In genomic region chr7:48094861-48095293, GRCh38 we compare ENCODE assay signal across 12 cellular contexts. TPM values are rescaled to one million over a fixed set of nuclear protein-coding genes. Genes with fewer than 3 reads are reported as not detected.
DNase-seq lines count a peak whose midpoint lies in the region; ATAC-seq and TF ChIP-seq lines count a peak whose summit lies in the region.
"Had no signal": no experiment of that assay in that cellular context is flagged by ENCODE, and none has a peak within 500 bp of the region (broad histone marks: within the 10 kb centered on the region; RNA-seq: fewer than 3 reads in every experiment).

No MANE protein-coding gene starts in this region.

- H3K4me3 Mint-ChIP-seq in T-cell = peak overlapping the region in 1 of 3 donors; percentile 31
- H3K4me3 Mint-ChIP-seq in osteocyte (ENCODE audit: unreplicated experiment) = no peak overlapping the region
- H3K4me3 Mint-ChIP-seq in glutamatergic neuron (ENCODE audit: unreplicated experiment) = no peak overlapping the region

- 52 to 71% methylated on average over 3 of the region's 3 CpGs for WGBS in esophagus, 2 donors

- H3K4me1 ChIP-seq in esophagus (ENCODE audit: control insufficient read depth in 2 of 2, insufficient read depth in 2 of 2, low read length in 1 of 2) = peaks cover 4 to 6% of the 10 kb centered on the region in 2 donors

- H3K27ac ChIP-seq in esophagus (ENCODE audit: low read depth in 2 of 2, low read length in 1 of 2) = peak overlapping the region; percentile 85 to 89
- H3K27ac ChIP-seq: HL-60 had no signal

- CTCF ChIA-PET in T-cell (lab: Charles Lee) = no interaction called here

- H3K9me3 Mint-ChIP-seq in T-cell = no peaks in the 10 kb centered on the region
- H3K9me3 Mint-ChIP-seq in osteocyte (ENCODE audit: unreplicated experiment) = no peaks in the 10 kb centered on the region
- peaks cover 7% of the 10 kb centered on the region for H3K9me3 Mint-ChIP-seq in glutamatergic neuron (ENCODE audit: unreplicated experiment)

- H3K36me3 Mint-ChIP-seq in T-cell (peaks cover 79% of the 10 kb centered on the region), osteocyte (ENCODE audit: unreplicated experiment) (peaks cover 38% of the 10 kb centered on the region), glutamatergic neuron (ENCODE audit: unreplicated experiment) (no peaks in the 10 kb centered on the region)

- H3K9me3 ChIP-seq in esophagus (ENCODE audit: control insufficient read depth in 2 of 2, insufficient read depth in 1 of 2, low read depth in 1 of 2, low read length in 1 of 2) = no peaks in the 10 kb centered on the region

- H3K4me1 Mint-ChIP-seq in T-cell (peaks cover 97 to 99% (median 98%) of the 10 kb centered on the region in 3 donors), osteocyte (ENCODE audit: unreplicated experiment) (peaks cover 67% of the 10 kb centered on the region), glutamatergic neuron (ENCODE audit: low read depth, unreplicated experiment) (peaks cover 2% of the 10 kb centered on the region)

- H3K27ac Mint-ChIP-seq in T-cell (peak overlapping the region; percentile 95 to 98), osteocyte (ENCODE audit: unreplicated experiment) (peak overlapping the region; percentile 90), glutamatergic neuron (ENCODE audit: unreplicated experiment) (no peak overlapping the region)
- H3K27ac Mint-ChIP-seq: progenitor cell of endocrine pancreas had no signal

- POLR2A ChIA-PET in T-cell (lab: Charles Lee) = no interaction called here

- no peaks in the 10 kb centered on the region for H3K27me3 ChIP-seq in esophagus (ENCODE audit: control insufficient read depth in 1 of 2, insufficient read depth in 2 of 2, low read length in 2 of 2)

- no peak for TF ChIP-seq CTCF in osteocyte (IDR thresholded peaks at IDR 0.05)
- TF ChIP-seq CTCF in glutamatergic neuron (IDR thresholded peaks at IDR 0.05; ENCODE audit: partially characterized antibody, unreplicated experiment) = no peak

- DNase-seq in ELR (ENCODE audit: low read depth) (peak; percentile 79), T-cell (no peak), osteocyte (ENCODE audit: extremely low spot score, unreplicated experiment) (peak; percentile 46), glutamatergic neuron (no peak), germinal center (ENCODE audit: low spot score) (no peak)
- DNase-seq: activated CD4-positive, alpha-beta T cell treated with anti-CD3 and anti-CD28 coated beads for 4 hours; NCI-H1417 treated with DMSO at 0.1 percent for 48 hours had no signal

- H3K4me3 ChIP-seq in esophagus (ENCODE audit: low read depth in 1 of 2, low read length in 2 of 2) = peak overlapping the region in 1 of 2 donors; percentile 15

- no peaks in the 10 kb centered on the region for H3K27me3 Mint-ChIP-seq in T-cell
- H3K27me3 Mint-ChIP-seq in osteocyte (ENCODE audit: unreplicated experiment) = no peaks in the 10 kb centered on the region
- peaks cover 3% of the 10 kb centered on the region for H3K27me3 Mint-ChIP-seq in glutamatergic neuron (ENCODE audit: unreplicated experiment)

- H3K36me3 ChIP-seq in esophagus (ENCODE audit: control insufficient read depth in 2 of 2, insufficient read depth in 2 of 2, low read length in 1 of 2) = peaks cover 4 to 12% of the 10 kb centered on the region in 2 donors

- ATAC-seq in T-cell (replicated peaks in 1 of 4) (no peak), GM19351 (IDR thresholded peaks at IDR 0.05; ENCODE audit: unreplicated experiment) (no peak)
- ATAC-seq: HCT116 had no signal

RNA-seq across cellular contexts. Expression of gene UPP1, which starts 5.8 kb away (rescaled TPM):
- 100 to 1,000 TPM in 3 of 5 donors, 10 to 100 TPM in 2; 77.7 to 227 (median 177) TPM for total RNA-seq in T-cell
- 100 to 1,000 TPM; 134 to 211 TPM for polyA plus RNA-seq in esophagus
- 26.8 and 27.3 TPM in 2 replicates for total RNA-seq in osteocyte
- total RNA-seq in glutamatergic neuron (ENCODE audit: unreplicated experiment) = 29.8 TPM

RNA-seq across cellular contexts. Expression of gene C7orf57, which starts 59.5 kb away (rescaled TPM):
- total RNA-seq in T-cell (1 to 10 TPM in 1 of 5 donors, under 1 TPM in 4; 0.18 to 2.0 (median 0.44) TPM), osteocyte (not detected in 2 replicates), glutamatergic neuron (ENCODE audit: unreplicated experiment) (not detected)
- polyA plus RNA-seq in esophagus = under 1 TPM; 0.73 to 0.80 TPM
- total RNA-seq: progenitor cell of endocrine pancreas had no signal

Comparison
In these comparisons a context has a peak if more than half of its experiments do, and no peak if none do; other contexts are left out.
1. DNase-seq: peak in ELR (single experiment) and osteocyte (single experiment); none in T-cell (0 of 34), glutamatergic neuron (single experiment) and germinal center (single experiment).